1 cellular context compared by ENCODE assay signal in genomic region chr17:39197380-39198185, GRCh38.
TF ChIP-seq lines count a peak whose summit lies in the region.

Gene CACNB1, minus strand, starts transcription at chr17:39197669. Its CDS starts 174 bp downstream, at chr17:39197495.

TF ChIP-seq in HEK293, 187 proteins besides CTCF, POLR2A, EP300 and RAD21 (continued from another document and continues in another):
- TF ChIP-seq PRDM2 (tag by site-specific recombination; IDR thresholded peaks at IDR 0.05; ENCODE audit: borderline replicate concordance) = no peak
- no peak; the same call in 1 of the 2 replicates for TF ChIP-seq BCL11A (tag by site-specific recombination; IDR thresholded peaks at IDR 0.05; ENCODE audit: low read depth)
- TF ChIP-seq ZNF24 (tag by site-specific recombination; IDR thresholded peaks at IDR 0.05) = no peak
- TF ChIP-seq KLF8 (tag by site-specific recombination; IDR thresholded peaks at IDR 0.05) = peak; percentile 84; the same call in 1 of the 2 replicates
- TF ChIP-seq SP7 (tag by site-specific recombination; IDR thresholded peaks at IDR 0.05) = peak; percentile 25; the same call in 1 of the 2 replicates
- no peak for TF ChIP-seq ZNF571 (tag by site-specific recombination; IDR thresholded peaks at IDR 0.05)
- TF ChIP-seq ZNF416 (tag by site-specific recombination; IDR thresholded peaks at IDR 0.05) = no peak
- no peak for TF ChIP-seq ZBTB1 (tag by site-specific recombination; IDR thresholded peaks at IDR 0.05)
- TF ChIP-seq TRIM28 (IDR thresholded peaks at IDR 0.05; ENCODE audit: borderline replicate concordance, low read length) = no peak
- no peak for TF ChIP-seq MEIS1 (CRISPR knock-in tag; IDR thresholded peaks at IDR 0.05; ENCODE audit: borderline replicate concordance)
- no peak for TF ChIP-seq ZNF768 (tag by site-specific recombination; IDR thresholded peaks at IDR 0.05)
- peak; percentile 24; the same call in 1 of the 2 replicates for TF ChIP-seq KLF17 (tag by site-specific recombination; IDR thresholded peaks at IDR 0.05)
- TF ChIP-seq KLF1 (tag by site-specific recombination; IDR thresholded peaks at IDR 0.05) = peak; percentile 86
- no peak for TF ChIP-seq ZNF791 (tag by site-specific recombination; IDR thresholded peaks at IDR 0.05)
- no peak for TF ChIP-seq FEZF1 (tag by site-specific recombination; IDR thresholded peaks at IDR 0.05)
- peak; percentile 70 for TF ChIP-seq GLIS1 (tag by site-specific recombination; IDR thresholded peaks at IDR 0.05)
- TF ChIP-seq ZNF223 (tag by site-specific recombination; IDR thresholded peaks at IDR 0.05) = no peak
- TF ChIP-seq IKZF3 (tag by site-specific recombination; IDR thresholded peaks at IDR 0.05) = peak; percentile 70
- no peak for TF ChIP-seq ZNF76 (tag by site-specific recombination; IDR thresholded peaks at IDR 0.05; ENCODE audit: borderline replicate concordance, low read depth)
- no peak for TF ChIP-seq REST (tag by site-specific recombination; IDR thresholded peaks at IDR 0.05)
- TF ChIP-seq ZNF121 (tag by site-specific recombination; IDR thresholded peaks at IDR 0.05) = no peak
- TF ChIP-seq, protein P1, sequence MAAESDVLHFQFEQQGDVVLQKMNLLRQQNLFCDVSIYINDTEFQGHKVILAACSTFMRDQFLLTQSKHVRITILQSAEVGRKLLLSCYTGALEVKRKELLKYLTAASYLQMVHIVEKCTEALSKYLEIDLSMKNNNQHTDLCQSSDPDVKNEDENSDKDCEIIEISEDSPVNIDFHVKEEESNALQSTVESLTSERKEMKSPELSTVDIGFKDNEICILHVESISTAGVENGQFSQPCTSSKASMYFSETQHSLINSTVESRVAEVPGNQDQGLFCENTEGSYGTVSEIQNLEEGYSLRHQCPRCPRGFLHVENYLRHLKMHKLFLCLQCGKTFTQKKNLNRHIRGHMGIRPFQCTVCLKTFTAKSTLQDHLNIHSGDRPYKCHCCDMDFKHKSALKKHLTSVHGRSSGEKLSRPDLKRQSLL (tag by site-specific recombination; IDR thresholded peaks at IDR 0.05) = no peak
- TF ChIP-seq ZNF423 (tag by site-specific recombination; IDR thresholded peaks at IDR 0.05) = no peak
- no peak for TF ChIP-seq ZNF404 (tag by site-specific recombination; IDR thresholded peaks at IDR 0.05)
- no peak for TF ChIP-seq ZNF558 (tag by site-specific recombination; IDR thresholded peaks at IDR 0.05)
- TF ChIP-seq ZNF610 (tag by site-specific recombination; IDR thresholded peaks at IDR 0.05; ENCODE audit: borderline replicate concordance) = no peak
- TF ChIP-seq MZF1 (tag by site-specific recombination; IDR thresholded peaks at IDR 0.05; ENCODE audit: borderline replicate concordance) = no peak
- no peak for TF ChIP-seq ZNF529 (tag by site-specific recombination; IDR thresholded peaks at IDR 0.05; ENCODE audit: insufficient replicate concordance)
- no peak for TF ChIP-seq ZNF354C (tag by site-specific recombination; IDR thresholded peaks at IDR 0.05; ENCODE audit: borderline replicate concordance, low read depth)
- TF ChIP-seq, protein P2, sequence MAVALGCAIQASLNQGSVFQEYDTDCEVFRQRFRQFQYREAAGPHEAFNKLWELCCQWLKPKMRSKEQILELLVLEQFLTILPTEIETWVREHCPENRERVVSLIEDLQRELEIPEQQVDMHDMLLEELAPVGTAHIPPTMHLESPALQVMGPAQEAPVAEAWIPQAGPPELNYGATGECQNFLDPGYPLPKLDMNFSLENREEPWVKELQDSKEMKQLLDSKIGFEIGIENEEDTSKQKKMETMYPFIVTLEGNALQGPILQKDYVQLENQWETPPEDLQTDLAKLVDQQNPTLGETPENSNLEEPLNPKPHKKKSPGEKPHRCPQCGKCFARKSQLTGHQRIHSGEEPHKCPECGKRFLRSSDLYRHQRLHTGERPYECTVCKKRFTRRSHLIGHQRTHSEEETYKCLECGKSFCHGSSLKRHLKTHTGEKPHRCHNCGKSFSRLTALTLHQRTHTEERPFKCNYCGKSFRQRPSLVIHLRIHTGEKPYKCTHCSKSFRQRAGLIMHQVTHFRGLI (tag by site-specific recombination; IDR thresholded peaks at IDR 0.05) = no peak
- TF ChIP-seq ZNF488 (tag by site-specific recombination; IDR thresholded peaks at IDR 0.05) = no peak
- TF ChIP-seq ZNF585B (tag by site-specific recombination; IDR thresholded peaks at IDR 0.05) = no peak
- TF ChIP-seq, protein P3, sequence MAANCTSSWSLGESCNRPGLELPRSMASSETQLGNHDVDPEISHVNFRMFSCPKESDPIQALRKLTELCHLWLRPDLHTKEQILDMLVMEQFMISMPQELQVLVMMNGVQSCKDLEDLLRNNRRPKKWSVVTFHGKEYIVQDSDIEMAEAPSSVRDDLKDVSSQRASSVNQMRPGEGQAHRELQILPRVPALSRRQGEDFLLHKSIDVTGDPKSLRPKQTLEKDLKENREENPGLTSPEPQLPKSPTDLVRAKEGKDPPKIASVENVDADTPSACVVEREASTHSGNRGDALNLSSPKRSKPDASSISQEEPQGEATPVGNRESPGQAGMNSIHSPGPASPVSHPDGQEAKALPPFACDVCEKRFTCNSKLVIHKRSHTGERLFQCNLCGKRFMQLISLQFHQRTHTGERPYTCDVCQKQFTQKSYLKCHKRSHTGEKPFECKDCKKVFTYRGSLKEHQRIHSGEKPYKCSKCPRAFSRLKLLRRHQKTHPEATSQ (tag by site-specific recombination; IDR thresholded peaks at IDR 0.05) = no peak
- peak; percentile 42 for TF ChIP-seq ZFHX2 (tag by site-specific recombination; conservative IDR thresholded peaks at IDR 0.05)
- no peak for TF ChIP-seq ZFP3 (tag by site-specific recombination; IDR thresholded peaks at IDR 0.05; ENCODE audit: low read depth)
- TF ChIP-seq ZNF112 (tag by site-specific recombination; IDR thresholded peaks at IDR 0.05) = no peak
- TF ChIP-seq MYNN (tag by site-specific recombination; IDR thresholded peaks at IDR 0.05; ENCODE audit: borderline replicate concordance) = no peak
- no peak for TF ChIP-seq ZNF747 (tag by site-specific recombination; IDR thresholded peaks at IDR 0.05)
- 0 out of 2 replicates have a peak, but pooled peaks have one; percentile 30 for TF ChIP-seq ZSCAN30 (tag by site-specific recombination; IDR thresholded peaks at IDR 0.05)
- no peak for TF ChIP-seq PRDM4 (tag by site-specific recombination; IDR thresholded peaks at IDR 0.05)
- no peak for TF ChIP-seq HOXD13 (CRISPR knock-in tag; IDR thresholded peaks at IDR 0.05; ENCODE audit: borderline replicate concordance)
- TF ChIP-seq ZSCAN23 (tag by site-specific recombination; IDR thresholded peaks at IDR 0.05) = no peak
- no peak for TF ChIP-seq ZNF639 (tag by site-specific recombination; IDR thresholded peaks at IDR 0.05)
- 0 out of 2 replicates have a peak, but pooled peaks have one; percentile 20 for TF ChIP-seq ZFP69B (tag by site-specific recombination; IDR thresholded peaks at IDR 0.05)
- TF ChIP-seq ZNF580 (tag by site-specific recombination; IDR thresholded peaks at IDR 0.05) = no peak
